ENCODE assay signal across 9 cellular contexts in genomic region chr10:15209827-15210509, GRCh38. TPM values are rescaled to one million over a fixed set of nuclear protein-coding genes. Genes with fewer than 3 reads are reported as not detected.
DNase-seq lines count a peak whose midpoint lies in the region; ATAC-seq and TF ChIP-seq lines count a peak whose summit lies in the region.
"Had no signal": no experiment of that assay in that cellular context is flagged by ENCODE, and none has a peak within 500 bp of the region (broad histone marks: within the 10 kb centered on the region; RNA-seq: fewer than 3 reads in every experiment).

No MANE protein-coding gene starts in this region.

- H3K27me3 ChIP-seq in cardiac muscle cell (no peaks in the 10 kb centered on the region), prostate gland (replicated peaks; ENCODE audit: insufficient read depth) (no peaks in the 10 kb centered on the region), uterus (no peaks in the 10 kb centered on the region)

- TF ChIP-seq POLR2A in prostate gland (IDR thresholded peaks at IDR 0.05) (no peak), uterus (IDR thresholded peaks at IDR 0.05) (no peak)

- TF ChIP-seq CTCF in LNCAP (IDR thresholded peaks at IDR 0.05) (peak; percentile 88), cardiac muscle cell (IDR thresholded peaks at IDR 0.05; ENCODE audit: low read depth, low read length) (peak; percentile 90), prostate gland (IDR thresholded peaks at IDR 0.05) (peak; percentile 60 to 88 (median 78)), uterus (IDR thresholded peaks at IDR 0.05) (peak; percentile 62 to 81 (median 76))

- no peak overlapping the region for H3K27ac Mint-ChIP-seq in activated naive CD8-positive, alpha-beta T cell

- H3K27me3 Mint-ChIP-seq in activated naive CD8-positive, alpha-beta T cell: no peaks in the 10 kb centered on the region
- H3K27me3 Mint-ChIP-seq: activated naive CD4-positive, alpha-beta T cell treated with anti-CD3 and anti-CD28 coated beads, Interleukin-2, amount 50 U/mL, for 24 hours had no signal

- H3K4me1 ChIP-seq in cardiac muscle cell (ENCODE audit: low read depth): peaks cover 3% of the 10 kb centered on the region
- no peaks in the 10 kb centered on the region for H3K4me1 ChIP-seq in prostate gland (replicated peaks)
- H3K4me1 ChIP-seq in uterus: no peaks in the 10 kb centered on the region

- H3K36me3 Mint-ChIP-seq in activated naive CD8-positive, alpha-beta T cell: peaks cover 6% of the 10 kb centered on the region

- H3K36me3 ChIP-seq in cardiac muscle cell: peaks cover 3% of the 10 kb centered on the region
- H3K36me3 ChIP-seq in prostate gland: peaks cover 0 to 6% of the 10 kb centered on the region in 2 donors
- no peaks in the 10 kb centered on the region for H3K36me3 ChIP-seq in uterus

- ATAC-seq in GM21360 (IDR thresholded peaks at IDR 0.05; ENCODE audit: unreplicated experiment) (peak; percentile 75), SK-N-SH treated with all-trans-retinoic acid at 6 μM for 48 hours (peak; percentile 98)

- H3K9me3 ChIP-seq in cardiac muscle cell (ENCODE audit: low read depth) (no peaks in the 10 kb centered on the region), prostate gland (no peaks in the 10 kb centered on the region), uterus (no peaks in the 10 kb centered on the region)

- peak overlapping the region; percentile 27 for H3K4me3 Mint-ChIP-seq in activated naive CD8-positive, alpha-beta T cell

- WGBS in prostate gland: 21% methylated on average over 14 of the region's 14 CpGs

- H3K4me1 Mint-ChIP-seq in activated naive CD8-positive, alpha-beta T cell (ENCODE audit: low read depth): peaks cover 57% of the 10 kb centered on the region

- DNase-seq in COLO829 (ENCODE audit: low spot score): peak; percentile 55
- peak; percentile 81 to 90 for DNase-seq in cardiac muscle cell (ENCODE audit: low read depth in 1 of 2, low spot score in 1 of 2)
- DNase-seq in prostate gland (ENCODE audit: low spot score): peak; percentile 85
- peak; percentile 73 to 86 for DNase-seq in uterus

- no peak overlapping the region for H3K4me3 ChIP-seq in cardiac muscle cell
- H3K4me3 ChIP-seq in prostate gland: no peak overlapping the region
- H3K4me3 ChIP-seq in uterus: no peak overlapping the region

- no peak overlapping the region for H3K27ac ChIP-seq in cardiac muscle cell
- H3K27ac ChIP-seq in prostate gland: no peak overlapping the region
- no peak overlapping the region for H3K27ac ChIP-seq in uterus

- H3K9me3 Mint-ChIP-seq in activated naive CD8-positive, alpha-beta T cell (ENCODE audit: low read depth): no peaks in the 10 kb centered on the region
- H3K9me3 Mint-ChIP-seq: activated naive CD4-positive, alpha-beta T cell treated with anti-CD3 and anti-CD28 coated beads, Interleukin-2, amount 50 U/mL, for 24 hours had no signal

- intact Hi-C loops in prostate gland (cut with DNase I): loop anchor here (1.0 to 5.0 kb wide), 2 partner anchors 52 to 160 kb away; no protein-coding TSS in a partner anchor
- intact Hi-C loops in uterus (cut with DNase I; ENCODE audit: low total_unique reads): loop anchor here (5.0 kb wide), 1 partner anchor 162 kb away; the partner anchor contains the start of gene FAM171A1

TF ChIP-seq in SK-N-SH treated with all-trans-retinoic acid at 6 μM for 48 hours, 23 proteins besides CTCF, POLR2A, EP300 and RAD21:
- TF ChIP-seq OSR1 (CRISPR knock-in tag; IDR thresholded peaks at IDR 0.05) (no peak), POU6F1 (CRISPR knock-in tag; IDR thresholded peaks at IDR 0.05; ENCODE audit: borderline replicate concordance, low read depth) (no peak), ZNF8 (CRISPR knock-in tag; IDR thresholded peaks at IDR 0.05) (no peak), ZNF70 (CRISPR knock-in tag; IDR thresholded peaks at IDR 0.05) (no peak), ESRRG (CRISPR knock-in tag; IDR thresholded peaks at IDR 0.05) (no peak), ZC3H10 (CRISPR knock-in tag; IDR thresholded peaks at IDR 0.05) (no peak), ISL1 (CRISPR knock-in tag; IDR thresholded peaks at IDR 0.05) (no peak), CREB5 (CRISPR knock-in tag; IDR thresholded peaks at IDR 0.05; ENCODE audit: low read depth) (no peak), CSRNP3 (CRISPR knock-in tag; IDR thresholded peaks at IDR 0.05) (no peak), PATZ1 (CRISPR knock-in tag; IDR thresholded peaks at IDR 0.05; ENCODE audit: borderline replicate concordance) (no peak), PPARA (CRISPR knock-in tag; IDR thresholded peaks at IDR 0.05; ENCODE audit: borderline replicate concordance) (no peak)

RNA-seq across cellular contexts. Expression of gene NMT2, which starts 41.5 kb away (rescaled TPM):
- total RNA-seq in cardiac muscle cell (11.0 and 14.1 TPM in 2 replicates), prostate gland (10 to 100 TPM; 18.3 to 39.6 TPM), uterus (10 to 100 TPM in 3 of 4 donors, 1 to 10 TPM in 1; 7.4 to 42.7 (median 35.5) TPM)
- 8.7 and 13.0 TPM in 2 replicates for polyA plus RNA-seq in cardiac muscle cell
